24 cellular contexts compared by ENCODE assay signal in the genomic region with DNA sequence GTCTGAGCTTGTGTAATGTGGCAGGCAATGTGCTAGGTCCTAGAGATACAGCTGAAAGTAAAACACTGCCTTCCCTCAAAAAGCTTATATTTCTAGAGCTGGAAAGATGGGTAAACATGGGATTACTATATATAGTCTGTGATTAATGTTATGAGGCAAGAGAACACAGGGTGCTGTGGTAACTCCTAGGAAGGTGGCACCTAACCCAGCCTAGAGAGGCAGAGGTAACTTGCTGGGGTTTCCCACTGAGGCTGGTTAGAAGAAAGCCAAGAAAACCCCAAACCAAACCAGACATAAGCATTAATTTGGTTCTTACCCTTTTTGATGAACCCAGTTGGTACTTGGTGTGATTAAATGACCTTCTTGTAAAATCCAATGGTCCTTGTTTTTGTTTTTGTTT.
A peak's percentile ranks its signal among the peaks of the same experiment; 100 is the strongest.
DNase-seq lines count a peak whose midpoint lies in the region; FAIRE-seq lines count a peak whose summit lies in the region.
"Had no signal": no experiment of that assay in that cellular context is flagged by ENCODE, and none has a peak within 500 bp of the region (broad histone marks: within the 10 kb centered on the region; RNA-seq: fewer than 3 reads in every experiment).

No MANE protein-coding gene starts in this region.

- peak; percentile 21 for FAIRE-seq in GM18507 (lab: Jason Lieb, UNC)
- FAIRE-seq: A204.1, D721Med had no signal

- DNase-seq in GM18507 (ENCODE audit: extremely low spot score, insufficient read length, low read depth) = no peak
- no peak for DNase-seq in NCI-H510A (lab: John Stamatoyannopoulos, UW)
- DNase-seq: 8988T; ACHN; AML-193; BE2C; C1 segment of cervical spinal cord; Caco-2; Calu3; CD4-positive, alpha-beta memory T cell; CD4-positive, alpha-beta T cell; CD4-positive, CD25-positive, alpha-beta regulatory T cell; CD8-positive, alpha-beta memory T cell; CD8-positive, alpha-beta T cell; COR-L47; DMS 273 treated with DMSO at 0.1 percent for 48 hours; DMS153; DMS53; DMS79; DMS79 treated with DMSO at 0.1 percent for 48 hours; DND-41; EL had no signal
